Comparison of ENCODE assay signal across 1 cellular context in genomic region chr3:11288786-11289637, GRCh38.
TF ChIP-seq lines count a peak whose summit lies in the region.

No MANE protein-coding gene starts in this region.

TF ChIP-seq in GM23338, 12 proteins besides CTCF, POLR2A, EP300 and RAD21 (continued from another document):
- TF ChIP-seq ZNF462 (CRISPR knock-in tag; IDR thresholded peaks at IDR 0.05): no peak
- TF ChIP-seq POLR2AphosphoS5 (IDR thresholded peaks at IDR 0.05; ENCODE audit: low read depth): no peak
- no peak for TF ChIP-seq STAT1 (IDR thresholded peaks at IDR 0.05; ENCODE audit: unreplicated experiment)
- no peak for TF ChIP-seq CREB1 (CRISPR knock-in tag; IDR thresholded peaks at IDR 0.05; ENCODE audit: low read depth)
- TF ChIP-seq EZH2 (IDR thresholded peaks at IDR 0.05; ENCODE audit: low read depth, unreplicated experiment): no peak
- TF ChIP-seq ZNF114 (CRISPR knock-in tag; IDR thresholded peaks at IDR 0.05): no peak
- TF ChIP-seq JUNB (IDR thresholded peaks at IDR 0.05; ENCODE audit: unreplicated experiment): no peak
- TF ChIP-seq ETS1 (IDR thresholded peaks at IDR 0.05): no peak
- TF ChIP-seq EZH2phosphoT487 (IDR thresholded peaks at IDR 0.05; ENCODE audit: unreplicated experiment): no peak
